19 cellular contexts compared by ENCODE assay signal in the genomic region with DNA sequence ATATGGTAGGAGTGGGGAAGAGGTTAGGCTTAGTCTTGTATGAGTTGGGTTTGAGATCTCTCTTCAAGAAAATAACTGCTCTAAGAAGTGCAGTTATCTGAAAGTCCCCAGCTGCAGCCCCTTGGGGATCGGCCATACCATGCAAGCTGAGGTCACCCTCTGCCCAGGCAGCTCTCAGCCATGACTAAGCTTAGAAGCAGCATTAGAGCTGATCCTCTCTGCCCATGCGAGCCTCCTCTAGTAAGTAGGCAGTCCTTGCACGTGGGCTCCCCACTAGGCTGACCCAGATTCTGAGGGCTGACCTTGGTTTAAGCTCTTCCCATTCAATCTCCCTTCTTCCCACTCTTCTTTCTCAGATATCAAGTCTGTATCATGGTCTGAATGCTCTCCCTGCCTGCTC.
DNase-seq lines count a peak whose midpoint lies in the region; ATAC-seq and TF ChIP-seq lines count a peak whose summit lies in the region.
"Had no signal": no experiment of that assay in that cellular context is flagged by ENCODE, and none has a peak within 500 bp of the region (broad histone marks: within the 10 kb centered on the region; RNA-seq: fewer than 3 reads in every experiment).

No MANE protein-coding gene starts in this region.

- peak overlapping the region; percentile 46; the same call in 1 of the 2 replicates for H3K4me3 ChIP-seq in ACC112 (ENCODE audit: low read depth, low read length)
- H3K4me3 ChIP-seq: sigmoid colon, stomach had no signal

- peaks cover 7% of the 10 kb centered on the region for H3K4me1 Mint-ChIP-seq in nephron progenitor cell
- H3K4me1 Mint-ChIP-seq: brain; naive thymus-derived CD8-positive, alpha-beta T cell had no signal

- H3K4me1 ChIP-seq in ACC112 (ENCODE audit: control insufficient read depth, insufficient read depth, low read length, unreplicated experiment), result peaks cover 48% of the 10 kb centered on the region

- DNase-seq in HS-27A (ENCODE audit: low read depth) (peak; percentile 94), amniotic epithelial cell (ENCODE audit: low read depth) (peak; percentile 86), glomerular visceral epithelial cell (ENCODE audit: extremely low spot score) (peak; percentile 84), NCI-H187 (lab: John Stamatoyannopoulos, UW) (no peak), NCI-H1417 treated with DMSO at 0.1 percent for 48 hours (lab: John Stamatoyannopoulos, UW) (no peak), nephron progenitor cell (no peak)
- DNase-seq: activated gamma-delta T cell; COR-L47; effector CD8-positive, alpha-beta T cell; glutamatergic neuron; H7; naive thymus-derived CD8-positive, alpha-beta T cell; NK-92 treated with Interleukin-12 subunit alpha and Interleukin-12 subunit beta, amount 100 ng/mL, for 24 hours; sigmoid colon; stomach had no signal

- H3K36me3 ChIP-seq in ACC112 (ENCODE audit: insufficient read depth, low read length), result no peaks in the 10 kb centered on the region
- H3K36me3 ChIP-seq: sigmoid colon, stomach had no signal

- no peaks in the 10 kb centered on the region for H3K9me3 Mint-ChIP-seq in nephron progenitor cell
- H3K9me3 Mint-ChIP-seq: brain; naive thymus-derived CD8-positive, alpha-beta T cell had no signal

- H3K27ac Mint-ChIP-seq in nephron progenitor cell, result no peak overlapping the region
- H3K27ac Mint-ChIP-seq: brain; naive thymus-derived CD8-positive, alpha-beta T cell had no signal

- H3K79me2 ChIP-seq in ACC112 (ENCODE audit: control insufficient read depth, insufficient read depth, low read length, unreplicated experiment), result no peaks in the 10 kb centered on the region

- H3K36me3 Mint-ChIP-seq in nephron progenitor cell (ENCODE audit: low read depth), result no peaks in the 10 kb centered on the region
- H3K36me3 Mint-ChIP-seq: brain; naive thymus-derived CD8-positive, alpha-beta T cell had no signal

- ATAC-seq in HG03039 (IDR thresholded peaks at IDR 0.05; ENCODE audit: unreplicated experiment), result no peak
- ATAC-seq: naive thymus-derived CD8-positive, alpha-beta T cell had no signal

- no peak overlapping the region for H3K4me3 Mint-ChIP-seq in nephron progenitor cell
- H3K4me3 Mint-ChIP-seq: brain; naive thymus-derived CD8-positive, alpha-beta T cell had no signal

- peak overlapping the region; percentile 66 for H3K27ac ChIP-seq in ACC112 (ENCODE audit: low read depth, low read length)
- H3K27ac ChIP-seq: sigmoid colon, stomach, VCaP had no signal

- TF ChIP-seq CTCF in nephron progenitor cell (IDR thresholded peaks at IDR 0.05), result no peak

- H2AFZ ChIP-seq in ACC112 (ENCODE audit: low read length, unreplicated experiment), result no peak overlapping the region

- no peaks in the 10 kb centered on the region for H3K27me3 ChIP-seq in ACC112 (ENCODE audit: insufficient read depth, low read length)
- H3K27me3 ChIP-seq: sigmoid colon, stomach had no signal

- H3K27me3 Mint-ChIP-seq in nephron progenitor cell (ENCODE audit: low read depth, poor library complexity), result no peaks in the 10 kb centered on the region
- H3K27me3 Mint-ChIP-seq: brain; naive thymus-derived CD8-positive, alpha-beta T cell had no signal

Comparison
In these comparisons a context has a peak if more than half of its experiments do, and no peak if none do; other contexts are left out.
1. DNase-seq: peak in HS-27A (single experiment), amniotic epithelial cell (single experiment) and glomerular visceral epithelial cell (single experiment); none in NCI-H187 (0 of 2), NCI-H1417 treated with DMSO at 0.1 percent for 48 hours (single experiment) and nephron progenitor cell (single experiment).